6 cellular contexts compared by ENCODE assay signal in genomic region chr19:2266183-2266993, GRCh38. TPM values are rescaled to one million over a fixed set of nuclear protein-coding genes. Genes with fewer than 3 reads are reported as not detected.
DNase-seq lines count a peak whose midpoint lies in the region; ATAC-seq and TF ChIP-seq lines count a peak whose summit lies in the region.

No MANE protein-coding gene starts in this region.

- H3K9me3 ChIP-seq in body of pancreas = no peaks in the 10 kb centered on the region
- H3K9me3 ChIP-seq in neural progenitor cell (ENCODE audit: low read depth) = no peaks in the 10 kb centered on the region

- H3K9ac ChIP-seq in neural progenitor cell = no peak overlapping the region

- no peak overlapping the region for H3K4me2 ChIP-seq in neural progenitor cell

- intact Hi-C loops in body of pancreas (cut with DNase I) = no loop called here

- H3K27me3 Mint-ChIP-seq in neural progenitor cell (ENCODE audit: insufficient read depth, low read depth) = peaks cover 5% of the 10 kb centered on the region

- peaks cover 16% of the 10 kb centered on the region for H3F3A ChIP-seq in neural progenitor cell (ENCODE audit: low read depth)

- H3K27ac ChIP-seq in C4-2B (peak overlapping the region; percentile 30), body of pancreas (peak overlapping the region in 1 of 4 donors; percentile 36), neural progenitor cell (no peak overlapping the region)

- TF ChIP-seq POLR2A in body of pancreas (IDR thresholded peaks at IDR 0.05) = no peak

- H3K79me2 ChIP-seq in neural progenitor cell (ENCODE audit: low read depth) = peaks cover 28% of the 10 kb centered on the region

- peaks cover 15% of the 10 kb centered on the region for H3K4me1 ChIP-seq in body of pancreas
- H3K4me1 ChIP-seq in neural progenitor cell = peaks cover 3% of the 10 kb centered on the region

- H3K27me3 ChIP-seq in body of pancreas = no peaks in the 10 kb centered on the region
- no peaks in the 10 kb centered on the region for H3K27me3 ChIP-seq in neural progenitor cell
- H3K27me3 ChIP-seq in H7 (ENCODE audit: control insufficient read depth, insufficient read depth, low read length) = no peaks in the 10 kb centered on the region

- H4K20me1 ChIP-seq in neural progenitor cell (ENCODE audit: low read depth) = peaks cover 21% of the 10 kb centered on the region

- H3K27ac Mint-ChIP-seq in neural progenitor cell = peak overlapping the region; percentile 66

- ATAC-seq in body of pancreas (no peak), GM21723 (IDR thresholded peaks at IDR 0.05; ENCODE audit: unreplicated experiment) (no peak)

- no peak overlapping the region for H3K4me3 ChIP-seq in body of pancreas
- H3K4me3 ChIP-seq in neural progenitor cell = no peak overlapping the region
- no peak overlapping the region for H3K4me3 ChIP-seq in H7 (ENCODE audit: insufficient read depth, low read depth, low read length)

- H2AFZ ChIP-seq in neural progenitor cell (replicated peaks) = no peak overlapping the region

- H3K36me3 ChIP-seq in body of pancreas (replicated peaks in 1 of 2; ENCODE audit: insufficient read depth in 1 of 2, low read depth in 2 of 2) = no peaks in the 10 kb centered on the region
- no peaks in the 10 kb centered on the region for H3K36me3 ChIP-seq in neural progenitor cell
- 0 out of 2 replicates have a peak, but pooled peaks cover under 1% of the 10 kb centered on the region for H3K36me3 ChIP-seq in H7 (replicated peaks; ENCODE audit: control insufficient read depth, insufficient read depth, low read length)

- peak overlapping the region; percentile 30 for H3K4me3 Mint-ChIP-seq in neural progenitor cell

- in situ Hi-C loops in KBM-7 (cut with MboI; ENCODE audit: low pct_unique_long_range_greater_than_20kb, low sequenced_read_pairs) = no loop called here

- H3K9me3 Mint-ChIP-seq in neural progenitor cell = peaks cover 1% of the 10 kb centered on the region

- TF ChIP-seq CTCF in C4-2B (conservative IDR thresholded peaks at IDR 0.05) (no peak), body of pancreas (IDR thresholded peaks at IDR 0.05) (no peak), neural progenitor cell (IDR thresholded peaks at IDR 0.05) (no peak)

- peaks cover 10% of the 10 kb centered on the region for H3K4me1 Mint-ChIP-seq in neural progenitor cell

- 45 to 54% methylated on average over 16 to 18 of the region's 18 CpGs for WGBS in body of pancreas, 2 donors

- H3K36me3 Mint-ChIP-seq in neural progenitor cell = peaks cover under 1% of the 10 kb centered on the region

- peak; percentile 85 for DNase-seq in KBM-7
- peak; percentile 70 to 85 (median 80) for DNase-seq in body of pancreas
- DNase-seq in neural progenitor cell (ENCODE audit: low spot score) = no peak
- DNase-seq in H7 = no peak

RNA-seq across cellular contexts. Expression of gene JSRP1, which starts 10.2 kb away (rescaled TPM):
- total RNA-seq in body of pancreas = not detected
- 0.12 TPM in 1 of 2 replicates, not detected in the other for total RNA-seq in neural progenitor cell (ENCODE audit: low replicate concordance)
- total RNA-seq in H7 (2014; rRNA removed; shearing (Covaris generic)) = not detected in 2 replicates

RNA-seq across cellular contexts. Expression of gene PEAK3, which starts 15.6 kb away (rescaled TPM):
- under 1 TPM; 0.66 to 0.78 TPM for total RNA-seq in body of pancreas
- total RNA-seq in neural progenitor cell (ENCODE audit: low replicate concordance) = not detected in 2 replicates
- total RNA-seq in H7 (2014; rRNA removed; shearing (Covaris generic)) = not detected in 2 replicates

RNA-seq across cellular contexts. Expression of gene AMH, which starts 17.3 kb away (rescaled TPM):
- total RNA-seq in body of pancreas (10 to 100 TPM in 1 of 2 donors, under 1 TPM in 1; 0.99 to 11.7 TPM), neural progenitor cell (ENCODE audit: low replicate concordance) (3.5 and 22.4 TPM in 2 replicates)
- total RNA-seq in H7 (2014; rRNA removed; shearing (Covaris generic)) = 10.5 and 12.8 TPM in 2 replicates

RNA-seq across cellular contexts. Expression of gene SF3A2, which starts 29.8 kb away (rescaled TPM):
- total RNA-seq in body of pancreas (10 to 100 TPM; 15.5 to 30.1 TPM), neural progenitor cell (ENCODE audit: low replicate concordance) (14.4 and 50.7 TPM in 2 replicates)
- total RNA-seq in H7 (2014; rRNA removed; shearing (Covaris generic)) = 107 and 115 TPM in 2 replicates

RNA-seq across cellular contexts. Expression of gene PLEKHJ1, which starts 30.3 kb away (rescaled TPM):
- total RNA-seq in body of pancreas = 10 to 100 TPM; 47.5 to 89.0 TPM
- total RNA-seq in neural progenitor cell (ENCODE audit: low replicate concordance) = 77.6 and 145 TPM in 2 replicates
- total RNA-seq in H7 (2014; rRNA removed; shearing (Covaris generic)) = 269 and 295 TPM in 2 replicates

Comparison
In these comparisons a context has a peak if more than half of its experiments do, and no peak if none do; other contexts are left out.
1. DNase-seq: peak in KBM-7 (single experiment) and body of pancreas (4 of 4); none in neural progenitor cell (single experiment) and H7 (single experiment).